Comparison of ENCODE assay signal across 9 cellular contexts in the genomic region with DNA sequence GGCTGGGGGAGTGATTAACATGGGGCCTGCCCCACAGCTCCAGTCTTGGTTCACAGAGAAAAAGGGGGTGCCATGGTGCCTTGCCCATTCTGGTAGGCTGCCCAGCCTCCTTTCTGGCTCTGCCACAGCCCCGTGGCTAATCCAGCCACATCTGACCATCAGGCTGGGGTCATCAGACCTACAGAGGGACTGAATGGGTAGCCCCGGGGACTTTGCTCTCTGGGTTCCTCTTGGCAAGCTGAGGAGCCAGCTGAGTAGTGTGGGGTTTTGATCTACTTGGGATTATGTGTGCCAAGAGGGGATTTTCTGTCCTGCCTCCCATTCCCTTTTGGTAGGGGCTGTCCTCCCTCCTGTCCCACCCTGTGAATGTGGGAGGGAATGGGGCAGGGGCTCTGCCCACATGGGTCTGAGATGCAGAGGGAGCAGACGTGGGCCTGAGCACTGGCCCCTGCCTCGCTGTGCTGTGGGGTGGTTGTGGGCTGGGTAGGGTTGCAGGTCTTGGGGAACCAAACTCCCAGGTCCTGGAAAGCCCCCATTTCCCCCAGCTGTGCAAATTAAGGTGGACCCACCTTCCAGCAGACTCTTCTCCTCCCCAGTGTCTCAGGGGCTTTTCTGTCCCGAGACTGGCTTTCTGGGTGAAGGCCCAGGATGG. TPM values are rescaled to one million over a fixed set of nuclear protein-coding genes. Genes with fewer than 3 reads are reported as not detected.
DNase-seq lines count a peak whose midpoint lies in the region; ATAC-seq and TF ChIP-seq lines count a peak whose summit lies in the region.
"Had no signal": no experiment of that assay in that cellular context is flagged by ENCODE, and none has a peak within 500 bp of the region (broad histone marks: within the 10 kb centered on the region; RNA-seq: fewer than 3 reads in every experiment).

No MANE protein-coding gene starts in this region.

- H3K27me3 Mint-ChIP-seq in activated CD8-positive, alpha-beta memory T cell treated with anti-CD3 and anti-CD28 coated beads, Interleukin-2, amount 10 ng/mL, durations not matched to agents 7 days and 5 days: no peaks in the 10 kb centered on the region
- H3K27me3 Mint-ChIP-seq in activated T-helper 17 cell treated with anti-CD3 and anti-CD28 coated beads, Interleukin-2, amount 50 U/mL, for 72 hours: no peaks in the 10 kb centered on the region

- peaks cover 36 to 70% (median 52%) of the 10 kb centered on the region in 4 donors for H3K4me1 ChIP-seq in stomach

- no peak overlapping the region for H3K4me3 Mint-ChIP-seq in activated CD8-positive, alpha-beta memory T cell treated with anti-CD3 and anti-CD28 coated beads, Interleukin-2, amount 10 ng/mL, durations not matched to agents 7 days and 5 days
- peak overlapping the region; percentile 80 for H3K4me3 Mint-ChIP-seq in activated T-helper 17 cell treated with anti-CD3 and anti-CD28 coated beads, Interleukin-2, amount 50 U/mL, for 72 hours

- H3K27ac Mint-ChIP-seq in activated CD8-positive, alpha-beta memory T cell treated with anti-CD3 and anti-CD28 coated beads, Interleukin-2, amount 10 ng/mL, durations not matched to agents 7 days and 5 days: peak overlapping the region; percentile 92
- peak overlapping the region; percentile 95 for H3K27ac Mint-ChIP-seq in activated T-helper 17 cell treated with anti-CD3 and anti-CD28 coated beads, Interleukin-2, amount 50 U/mL, for 72 hours

- intact Hi-C loops in stomach (cut with DNase I; ENCODE audit: low total_unique reads): no loop called here

- no peak for TF ChIP-seq EP300 in stomach (IDR thresholded peaks at IDR 0.05)

- no peak for ATAC-seq in activated CD8-positive, alpha-beta memory T cell treated with anti-CD3 and anti-CD28 coated beads, Interleukin-2, amount 10 ng/mL, durations not matched to agents 7 days and 5 days
- ATAC-seq in HG02852 (IDR thresholded peaks at IDR 0.05; ENCODE audit: unreplicated experiment): peak; percentile 9
- ATAC-seq in activated T-helper 17 cell treated with anti-CD3 and anti-CD28 coated beads, Interleukin-2, amount 50 U/mL, for 72 hours (replicated peaks): peak; percentile 2
- ATAC-seq in GM21360 (IDR thresholded peaks at IDR 0.05; ENCODE audit: unreplicated experiment): no peak
- ATAC-seq in esophagus mucosa: no peak

- H3K27me3 ChIP-seq in stomach: no peaks in the 10 kb centered on the region
- H3K27me3 ChIP-seq: brain microvascular endothelial cell had no signal

- no peak for TF ChIP-seq POLR2A in stomach (IDR thresholded peaks at IDR 0.05)

- TF ChIP-seq CTCF in stomach (IDR thresholded peaks at IDR 0.05): no peak

- peak overlapping the region in 3 of 5 donors; percentile 24 to 80 (median 55) for H3K27ac ChIP-seq in stomach
- H3K27ac ChIP-seq: brain microvascular endothelial cell had no signal

- peaks cover 40% of the 10 kb centered on the region for H3K4me1 Mint-ChIP-seq in activated CD8-positive, alpha-beta memory T cell treated with anti-CD3 and anti-CD28 coated beads, Interleukin-2, amount 10 ng/mL, durations not matched to agents 7 days and 5 days
- H3K4me1 Mint-ChIP-seq in activated T-helper 17 cell treated with anti-CD3 and anti-CD28 coated beads, Interleukin-2, amount 50 U/mL, for 72 hours: peaks cover 66% of the 10 kb centered on the region

- peaks cover 4% of the 10 kb centered on the region for H3K36me3 Mint-ChIP-seq in activated CD8-positive, alpha-beta memory T cell treated with anti-CD3 and anti-CD28 coated beads, Interleukin-2, amount 10 ng/mL, durations not matched to agents 7 days and 5 days
- peaks cover 100% of the 10 kb centered on the region for H3K36me3 Mint-ChIP-seq in activated T-helper 17 cell treated with anti-CD3 and anti-CD28 coated beads, Interleukin-2, amount 50 U/mL, for 72 hours (ENCODE audit: low read depth)

- no peak for DNase-seq in activated CD8-positive, alpha-beta memory T cell treated with anti-CD3 and anti-CD28 coated beads, Interleukin-2, amount 10 ng/mL, durations not matched to agents 7 days and 5 days
- DNase-seq in activated CD8-positive, alpha-beta memory T cell treated with anti-CD3 and anti-CD28 coated beads, Interleukin-2, amount 50 U/mL, for 48 hours: no peak
- DNase-seq in stomach: no peak
- DNase-seq in midbrain (lab: John Stamatoyannopoulos, UW): no peak
- DNase-seq: brain microvascular endothelial cell had no signal

- WGBS in stomach, 5 donors: 57 to 65% (median 63%) methylated on average over 5 of the region's 5 CpGs

- H3K9me3 Mint-ChIP-seq in activated CD8-positive, alpha-beta memory T cell treated with anti-CD3 and anti-CD28 coated beads, Interleukin-2, amount 10 ng/mL, durations not matched to agents 7 days and 5 days (ENCODE audit: low read depth): no peaks in the 10 kb centered on the region
- H3K9me3 Mint-ChIP-seq in activated T-helper 17 cell treated with anti-CD3 and anti-CD28 coated beads, Interleukin-2, amount 50 U/mL, for 72 hours: no peaks in the 10 kb centered on the region

- H3K9me3 ChIP-seq in stomach: no peaks in the 10 kb centered on the region

- no peak overlapping the region for H3K4me3 ChIP-seq in stomach

- peaks cover 0 to 28% (median 14%) of the 10 kb centered on the region in 4 donors for H3K36me3 ChIP-seq in stomach
- H3K36me3 ChIP-seq: brain microvascular endothelial cell had no signal

- CTCF ChIA-PET in activated CD8-positive, alpha-beta memory T cell treated with anti-CD3 and anti-CD28 coated beads, Interleukin-2, amount 10 ng/mL, durations not matched to agents 7 days and 5 days (lab: Charles Lee): interaction anchor here (0.7 to 2.4 kb wide), 5 partner anchors 15 to 40 kb away, joined by 3 to 16 read pairs (median 4); no protein-coding TSS in a partner anchor

RNA-seq across cellular contexts. Expression of a gene that starts 32.0 kb away (rescaled TPM):
- total RNA-seq in activated CD8-positive, alpha-beta memory T cell treated with anti-CD3 and anti-CD28 coated beads, Interleukin-2, amount 10 ng/mL, durations not matched to agents 7 days and 5 days: 100 to 1,000 TPM in 1 of 2 experiments, 10 to 100 TPM in 1; 90.2 to 285 TPM
- total RNA-seq in activated T-helper 17 cell treated with anti-CD3 and anti-CD28 coated beads, Interleukin-2, amount 50 U/mL, for 72 hours: 100 to 1,000 TPM; 147 to 620 TPM
- 10 to 100 TPM in 4 of 5 donors, under 1 TPM in 1; 0.58 to 49.6 (median 24.6) TPM for total RNA-seq in stomach
- polyA plus RNA-seq in stomach: 10 to 100 TPM in 2 of 3 donors, 1 to 10 TPM in 1; 9.9 to 54.4 (median 45.1) TPM
- 292 TPM for total RNA-seq in esophagus mucosa

Comparison
In these comparisons a context has a peak if more than half of its experiments do, and no peak if none do; other contexts are left out.
1. ATAC-seq: peak in HG02852 (single experiment) and activated T-helper 17 cell treated with anti-CD3 and anti-CD28 coated beads, Interleukin-2, amount 50 U/mL, for 72 hours (single experiment); none in activated CD8-positive, alpha-beta memory T cell treated with anti-CD3 and anti-CD28 coated beads, Interleukin-2, amount 10 ng/mL, durations not matched to agents 7 days and 5 days (single experiment), GM21360 (single experiment) and esophagus mucosa (single experiment).